ENCODE assay signal across 2 cellular contexts in the genomic region with DNA sequence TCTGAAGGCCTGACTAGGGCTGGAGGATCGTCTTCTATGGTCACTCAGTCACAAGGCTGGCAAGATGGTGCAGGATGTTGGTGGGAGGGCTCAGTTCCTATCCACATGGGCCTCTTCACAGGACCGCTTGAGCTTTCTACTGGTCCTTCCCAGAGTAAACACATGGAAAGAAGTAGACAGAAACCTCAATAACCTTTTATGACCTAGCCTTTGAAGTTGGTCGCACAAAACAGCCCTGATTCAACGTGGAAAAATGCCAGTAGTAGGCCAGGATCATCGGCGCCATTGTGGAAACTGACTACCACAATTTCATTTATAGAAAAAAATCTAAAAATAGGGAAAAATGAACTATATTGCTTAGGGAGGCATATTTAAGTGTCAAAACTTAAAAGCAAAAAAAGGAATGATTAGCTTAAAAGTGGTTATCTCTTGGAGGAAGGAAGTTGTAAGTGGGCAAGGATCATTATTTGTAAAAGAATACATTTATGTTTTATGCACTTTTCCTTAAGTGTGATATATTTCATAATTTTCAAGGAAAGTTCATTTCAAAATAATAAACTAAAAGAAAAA.
TF ChIP-seq lines count a peak whose summit lies in the region.

No MANE protein-coding gene starts in this region.

TF ChIP-seq in IMR-90, 13 proteins besides CTCF, POLR2A, EP300 and RAD21:
- TF ChIP-seq MAFK (IDR thresholded peaks at IDR 0.05; ENCODE audit: low read depth, low read length): peak; percentile 47
- TF ChIP-seq, protein P1, sequence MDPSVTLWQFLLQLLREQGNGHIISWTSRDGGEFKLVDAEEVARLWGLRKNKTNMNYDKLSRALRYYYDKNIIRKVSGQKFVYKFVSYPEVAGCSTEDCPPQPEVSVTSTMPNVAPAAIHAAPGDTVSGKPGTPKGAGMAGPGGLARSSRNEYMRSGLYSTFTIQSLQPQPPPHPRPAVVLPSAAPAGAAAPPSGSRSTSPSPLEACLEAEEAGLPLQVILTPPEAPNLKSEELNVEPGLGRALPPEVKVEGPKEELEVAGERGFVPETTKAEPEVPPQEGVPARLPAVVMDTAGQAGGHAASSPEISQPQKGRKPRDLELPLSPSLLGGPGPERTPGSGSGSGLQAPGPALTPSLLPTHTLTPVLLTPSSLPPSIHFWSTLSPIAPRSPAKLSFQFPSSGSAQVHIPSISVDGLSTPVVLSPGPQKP (IDR thresholded peaks at IDR 0.05; ENCODE audit: borderline replicate concordance, low read depth, low read length): no peak

TF ChIP-seq in K562, 482 proteins besides CTCF, POLR2A, EP300 and RAD21:
- TF ChIP-seq ZNF316 (IDR thresholded peaks at IDR 0.05) (peak; percentile 64), BHLHE40 (IDR thresholded peaks at IDR 0.05; ENCODE audit: low read length) (no peak)
